Comparison of ENCODE assay signal across 7 cellular contexts in genomic region chr9:100426532-100427365, GRCh38. TPM values are rescaled to one million over a fixed set of nuclear protein-coding genes. Genes with fewer than 3 reads are reported as not detected.
DNase-seq lines count a peak whose midpoint lies in the region; ATAC-seq, FAIRE-seq and TF ChIP-seq lines count a peak whose summit lies in the region.

TSS of gene MSANTD3 (plus strand) at chr9:100427143. CDS start at chr9:100441939, 14,796 bp downstream.

- DNase-seq in GM13977 (ENCODE audit: low spot score), result peak; percentile 90
- DNase-seq in NB4 (ENCODE audit: low read depth), result peak; percentile 76
- DNase-seq in UCSD-AML1 (lab: John Stamatoyannopoulos, UW; ENCODE audit: unreplicated experiment), result peak; percentile 68
- DNase-seq in bronchial epithelial cell (ENCODE audit: low read depth), result peak; percentile 87
- DNase-seq in iPS-NIHi7 (ENCODE audit: extremely low spot score), result peak; percentile 85

- FAIRE-seq in bronchial epithelial cell (lab: Jason Lieb, UNC), result no peak

- in situ Hi-C loops in GM13977 (cut with MboI; ENCODE audit: low pct_unique_long_range_greater_than_20kb, low sequenced_read_pairs, unreplicated experiment), result no loop called here

- peak; percentile 77 for ATAC-seq in HG02610 (IDR thresholded peaks at IDR 0.05; ENCODE audit: unreplicated experiment)

- peak; percentile 42 for TF ChIP-seq POLR2A in NB4 (IDR thresholded peaks at IDR 0.05; ENCODE audit: extremely low read depth, insufficient read length)

- TF ChIP-seq CTCF in GM13977 (IDR thresholded peaks at IDR 0.05; ENCODE audit: extremely low read depth, insufficient read depth, missing control alignments) (peak; percentile 32), NB4 (IDR thresholded peaks at IDR 0.05; ENCODE audit: low read depth, low read length) (no peak), bronchial epithelial cell (IDR thresholded peaks at IDR 0.05; ENCODE audit: insufficient read depth, low read length, severe bottlenecking) (no peak)

- H3K27ac ChIP-seq in skin epidermis, result peak within 1 kb of the TSS; percentile 82 to 94 (median 88)

- H3K36me3 ChIP-seq in bronchial epithelial cell (ENCODE audit: control insufficient read depth, insufficient read depth, low read length), result no peaks in the 10 kb centered on the region

- H3K4me3 ChIP-seq in NB4 (ENCODE audit: low read depth, low read length), result peak within 1 kb of the TSS; percentile 73
- H3K4me3 ChIP-seq in bronchial epithelial cell (ENCODE audit: low read depth, low read length), result peak within 1 kb of the TSS; percentile 71
- H3K4me3 ChIP-seq in skin epidermis, result peak within 1 kb of the TSS; percentile 66 to 85 (median 79)

- no peaks in the 10 kb centered on the region for H3K27me3 ChIP-seq in bronchial epithelial cell (ENCODE audit: control insufficient read depth, insufficient read depth, low read length)

RNA-seq across cellular contexts. Expression of gene MSANTD3, which starts in this region (rescaled TPM):
- 37.1 and 38.7 TPM in 2 replicates for total RNA-seq in bronchial epithelial cell

Comparison
In these comparisons a context has a peak if more than half of its experiments do, and no peak if none do; other contexts are left out.
1. Peak in every context shown above with its lines: DNase-seq, ATAC-seq, H3K4me3 ChIP-seq and H3K27ac ChIP-seq.